ENCODE assay signal across 8 cellular contexts in the genomic region with DNA sequence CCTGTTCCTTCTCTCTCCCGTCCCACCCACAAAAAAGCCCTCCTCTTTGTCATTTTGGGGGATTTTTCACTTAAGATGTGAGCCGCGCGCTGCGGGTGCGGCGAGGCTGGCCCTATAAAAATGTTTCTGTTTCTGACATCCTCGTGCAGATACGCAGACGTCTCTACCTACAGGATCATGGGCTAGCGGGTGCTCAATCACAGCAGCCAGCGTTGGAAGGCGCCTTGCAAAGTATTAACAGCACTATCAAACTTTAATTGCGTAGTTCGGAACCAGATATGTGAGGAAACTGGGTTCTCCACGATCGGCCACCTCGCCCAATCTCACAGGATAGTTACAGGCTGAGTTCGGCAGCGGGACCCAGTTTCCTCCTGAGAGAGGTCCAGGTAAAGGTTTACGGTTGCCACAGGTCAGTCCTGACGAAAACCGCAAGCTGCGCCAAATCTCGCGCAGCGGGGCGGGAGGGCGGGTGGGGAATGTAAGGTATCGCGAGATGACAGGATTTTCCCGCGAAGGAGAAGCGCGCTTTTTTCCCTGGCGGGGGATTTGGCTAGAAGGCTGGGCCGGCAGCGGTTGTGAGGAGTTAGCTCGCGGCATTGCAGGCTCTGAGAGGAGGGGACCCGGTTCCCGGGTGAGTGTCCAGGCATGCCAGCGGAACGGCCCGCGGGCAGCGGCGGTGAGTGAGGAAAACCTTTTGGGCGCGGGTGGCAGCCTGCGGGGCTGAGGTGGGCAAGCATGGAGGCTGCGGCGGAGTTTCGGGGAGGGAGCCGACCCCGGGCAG. TPM values are rescaled to one million over a fixed set of nuclear protein-coding genes. Genes with fewer than 3 reads are reported as not detected.
A peak's percentile ranks its signal among the peaks of the same experiment; 100 is the strongest.
DNase-seq lines count a peak whose midpoint lies in the region; ATAC-seq lines count a peak whose summit lies in the region.

Gene HELLS (plus strand): TSS at position 512 of the 781 bp plus-strand sequence. CDS start 134 bp downstream, at position 646.

- ATAC-seq in GM21529 (IDR thresholded peaks at IDR 0.05; ENCODE audit: unreplicated experiment) = peak; percentile 77
- ATAC-seq in esophagus mucosa = peak; percentile 89

- no peaks in the 10 kb centered on the region for H3K27me3 ChIP-seq in muscle layer of duodenum (ENCODE audit: low read depth, low read length)

- H3K9me3 ChIP-seq in muscle layer of duodenum (ENCODE audit: control insufficient read depth in 1 of 2, low read length in 2 of 2) = no peaks in the 10 kb centered on the region

- no peaks in the 10 kb centered on the region for H3K36me3 ChIP-seq in muscle layer of duodenum (ENCODE audit: control insufficient read depth in 1 of 2, insufficient read depth in 2 of 2, low read length in 2 of 2)

- DNase-seq in DMS153 treated with DMSO at 0.1 percent for 48 hours (lab: John Stamatoyannopoulos, UW; ENCODE audit: unreplicated experiment) = peak; percentile 90
- peak; percentile 73 for DNase-seq in HuH-7.5 (ENCODE audit: low spot score)
- DNase-seq in OCI-M1 (lab: John Stamatoyannopoulos, UW) = peak; percentile 94
- peak; percentile 76 for DNase-seq in activated T-cell treated with anti-CD3 and anti-CD28 coated beads for 48 hours (ENCODE audit: low read depth)
- DNase-seq in stimulated activated CD8-positive, alpha-beta memory T cell treated with anti-CD3 and anti-CD28 coated beads, Interleukin-7, amount 100 ng/mL, for 1 hour (ENCODE audit: low read depth in 2 of 2) = peak; percentile 26 to 43

- H3K4me3 ChIP-seq in muscle layer of duodenum (ENCODE audit: low read depth in 1 of 2, low read length in 2 of 2) = peak within 1 kb of the TSS; percentile 94 to 97

- peaks cover 8 to 10% of the 10 kb centered on the region in 2 donors for H3K4me1 ChIP-seq in muscle layer of duodenum (ENCODE audit: control insufficient read depth in 1 of 2, insufficient read depth in 2 of 2, low read length in 2 of 2)

- peak within 1 kb of the TSS; percentile 69 for H3K27ac ChIP-seq in muscle layer of duodenum (ENCODE audit: low read length)

RNA-seq across cellular contexts. Expression of gene HELLS, which starts in this region (rescaled TPM):
- 23.0 TPM for total RNA-seq in esophagus mucosa

Comparison
In these comparisons a context has a peak if more than half of its experiments do, and no peak if none do; other contexts are left out.
1. Peak in every context shown above with its lines: DNase-seq, ATAC-seq, H3K4me3 ChIP-seq and H3K27ac ChIP-seq.
2. DNase-seq: peak in every context shown above with its lines; median percentile 94 in OCI-M1; 90 in DMS153 treated with DMSO at 0.1 percent for 48 hours; 76 in activated T-cell treated with anti-CD3 and anti-CD28 coated beads for 48 hours; 73 in HuH-7.5; 34 in stimulated activated CD8-positive, alpha-beta memory T cell treated with anti-CD3 and anti-CD28 coated beads, Interleukin-7, amount 100 ng/mL, for 1 hour.